24 cellular contexts compared by ENCODE assay signal in the genomic region with DNA sequence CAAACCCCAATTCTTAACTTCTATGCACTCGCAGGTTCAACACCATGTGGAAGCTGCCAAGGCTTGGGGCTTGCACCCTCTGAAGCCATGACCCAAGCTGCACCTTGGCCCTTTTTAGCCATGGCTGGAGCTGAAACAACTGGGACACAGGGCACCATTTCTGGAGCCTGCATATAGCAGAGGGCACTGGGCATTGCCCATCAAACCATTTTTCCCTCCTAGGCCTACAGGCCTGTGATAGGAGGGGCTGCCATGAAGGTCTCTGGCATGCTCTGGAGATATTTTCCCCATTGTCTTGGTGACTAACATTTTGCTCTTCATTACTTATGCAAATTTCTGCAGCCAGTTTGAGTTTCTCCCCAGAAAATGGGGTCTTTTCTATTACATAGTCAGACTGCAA.
"Had no signal": no experiment of that assay in that cellular context is flagged by ENCODE, and none has a peak within 500 bp of the region (broad histone marks: within the 10 kb centered on the region; RNA-seq: fewer than 3 reads in every experiment).

No MANE protein-coding gene starts in this region.

- H3K9me3 ChIP-seq: colonic mucosa, esophagus muscularis mucosa, gastrocnemius medialis, gastroesophageal sphincter had no signal

- H3K27ac ChIP-seq: colonic mucosa, coronary artery, dorsolateral prefrontal cortex, epithelial cell of prostate, esophagus muscularis mucosa, esophagus squamous epithelium, foreskin keratinocyte, gastrocnemius medialis, gastroesophageal sphincter, heart left ventricle, heart right ventricle had no signal

- H3K36me3 ChIP-seq: colonic mucosa, esophagus muscularis mucosa, esophagus squamous epithelium, gastrocnemius medialis, gastroesophageal sphincter, heart left ventricle, heart right ventricle had no signal

- H3K27me3 ChIP-seq: colonic mucosa, esophagus muscularis mucosa, esophagus squamous epithelium, foreskin keratinocyte, gastrocnemius medialis, gastroesophageal sphincter, heart left ventricle, heart right ventricle had no signal

- H3K4me1 ChIP-seq: colonic mucosa, esophagus muscularis mucosa, esophagus squamous epithelium, foreskin keratinocyte, gastrocnemius medialis, gastroesophageal sphincter, heart left ventricle, heart right ventricle had no signal

- H3K4me1 Mint-ChIP-seq: endodermal cell had no signal

- H3K4me3 ChIP-seq: colonic mucosa, coronary artery, dorsolateral prefrontal cortex, esophagus muscularis mucosa, esophagus squamous epithelium, gastrocnemius medialis, gastroesophageal sphincter, heart left ventricle, heart right ventricle had no signal

- H3K4me3 Mint-ChIP-seq: dendritic cell treated with granulocyte-macrophage colony-stimulating factor and Interleukin-4, amounts not matched to agents 40 ng/mL and 50 ng/mL, for 4 days; effector memory CD8-positive, alpha-beta T cell; endodermal cell had no signal

- DNase-seq: colonic mucosa; cortex of kidney; dermis blood vessel endothelial cell; dorsolateral prefrontal cortex; effector CD4-positive, alpha-beta T cell; effector CD8-positive, alpha-beta T cell; effector memory CD4-positive, alpha-beta T cell; effector memory CD8-positive, alpha-beta T cell; endodermal cell; erythroblast; esophagus squamous epithelium; foreskin fibroblast; foreskin keratinocyte; foreskin melanocyte; gastrocnemius medialis; glutamatergic neuron; head of caudate nucleus; heart left ventricle; heart right ventricle had no signal

- H3K27ac Mint-ChIP-seq: dendritic cell treated with granulocyte-macrophage colony-stimulating factor and Interleukin-4, amounts not matched to agents 40 ng/mL and 50 ng/mL, for 4 days; effector memory CD8-positive, alpha-beta T cell; endodermal cell had no signal

- H3K27me3 Mint-ChIP-seq: dendritic cell treated with granulocyte-macrophage colony-stimulating factor and Interleukin-4, amounts not matched to agents 40 ng/mL and 50 ng/mL, for 4 days; effector memory CD8-positive, alpha-beta T cell had no signal
